ENCODE assay signal across 26 cellular contexts in the genomic region with DNA sequence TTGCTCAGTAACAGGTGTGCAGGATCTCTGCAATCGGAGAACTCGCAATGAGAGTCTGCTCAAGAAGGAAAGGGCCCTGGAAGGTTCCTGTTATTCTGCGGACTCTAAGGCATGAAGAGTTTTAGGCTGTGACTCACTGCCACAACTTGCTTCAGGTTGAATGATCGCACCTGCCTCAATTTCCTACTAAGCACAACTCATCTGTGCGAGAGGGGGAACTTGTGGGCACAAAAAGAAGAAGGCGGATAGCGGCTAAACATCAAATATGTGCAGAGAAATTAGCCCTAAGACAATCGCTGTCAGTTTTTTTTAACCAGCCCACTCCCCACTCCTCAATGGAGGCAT. TPM values are rescaled to one million over a fixed set of nuclear protein-coding genes. Genes with fewer than 3 reads are reported as not detected.
"Had no signal": no experiment of that assay in that cellular context is flagged by ENCODE, and none has a peak within 500 bp of the region (broad histone marks: within the 10 kb centered on the region; RNA-seq: fewer than 3 reads in every experiment).

No MANE protein-coding gene starts in this region.

- H3K27ac ChIP-seq: ovary, sigmoid colon, tibial artery had no signal

- H3K36me3 Mint-ChIP-seq: naive thymus-derived CD8-positive, alpha-beta T cell; stimulated activated effector memory CD8-positive, alpha-beta T cell treated with anti-CD3 and anti-CD28 coated beads, Interleukin-12 subunit alpha, Interleukin-12 subunit beta, amount 100 ng/mL, for 72 hours had no signal

- H3K27me3 ChIP-seq: ovary had no signal

- H3K36me3 ChIP-seq: ovary, sigmoid colon, tibial artery had no signal

- H3K4me1 ChIP-seq: sigmoid colon, tibial artery had no signal

- FAIRE-seq: bronchial epithelial cell, endometrium, urothelium cell line had no signal

- H3K9me3 Mint-ChIP-seq: activated CD4-positive, alpha-beta T cell treated with anti-CD3 and anti-CD28 coated beads, Interleukin-2, amount 10 ng/mL, durations not matched to agents 7 days and 5 days; activated T-cell treated with anti-CD3 and anti-CD28 coated beads, Interleukin-2, amount 50 U/mL, for 72 hours; stimulated activated effector memory CD8-positive, alpha-beta T cell treated with anti-CD3 and anti-CD28 coated beads, Interleukin-12 subunit alpha, Interleukin-12 subunit beta, amount 100 ng/mL, for 72 hours; T-cell had no signal

- H3K4me3 Mint-ChIP-seq: activated CD4-positive, alpha-beta T cell treated with anti-CD3 and anti-CD28 coated beads, Interleukin-2, amount 10 ng/mL, durations not matched to agents 7 days and 5 days; activated T-cell treated with anti-CD3 and anti-CD28 coated beads, Interleukin-2, amount 50 U/mL, for 72 hours; stimulated activated effector memory CD8-positive, alpha-beta T cell treated with anti-CD3 and anti-CD28 coated beads, Interleukin-12 subunit alpha, Interleukin-12 subunit beta, amount 100 ng/mL, for 72 hours; T-cell had no signal

- DNase-seq: activated CD4-positive, alpha-beta T cell treated with anti-CD3 and anti-CD28 coated beads, Interleukin-2, amount 10 ng/mL, durations not matched to agents 7 days and 5 days; activated CD8-positive, alpha-beta memory T cell treated with anti-CD3 and anti-CD28 coated beads, Interleukin-2, amount 50 U/mL, for 48 hours; activated effector memory CD4-positive, alpha-beta T cell treated with anti-CD3 and anti-CD28 coated beads, Interleukin-2, amount 50 U/mL, for 16 hours; activated naive CD4-positive, alpha-beta T cell treated with anti-CD3 and anti-CD28 coated beads, Interleukin-2, amount 50 U/mL, for 16 hours; activated T-cell treated with anti-CD3 and anti-CD28 coated beads, Interleukin-2, amount 50 U/mL, for 72 hours; aorta; cerebellar nuclear complex; cortex of kidney; erythroblast; foreskin melanocyte; head of caudate nucleus; kidney glomerular epithelial cell; left ventricle myocardium superior; mesenchymal stem cell; mucosa of descending colon; naive thymus-derived CD8-positive, alpha-beta T cell; ovary; sigmoid colon; stimulated activated CD4-positive, alpha-beta T cell treated with anti-CD3 and anti-CD28 coated beads, Interleukin-4, amount 100 ng/mL, for 24 hours; substantia nigra; T-cell; tibial artery had no signal

- H3K4me3 ChIP-seq: mucosa of descending colon, ovary, sigmoid colon, tibial artery had no signal

- H3K27ac Mint-ChIP-seq: activated CD4-positive, alpha-beta T cell treated with anti-CD3 and anti-CD28 coated beads, Interleukin-2, amount 10 ng/mL, durations not matched to agents 7 days and 5 days; activated T-cell treated with anti-CD3 and anti-CD28 coated beads, Interleukin-2, amount 50 U/mL, for 72 hours; stimulated activated effector memory CD8-positive, alpha-beta T cell treated with anti-CD3 and anti-CD28 coated beads, Interleukin-12 subunit alpha, Interleukin-12 subunit beta, amount 100 ng/mL, for 72 hours; T-cell had no signal

- ATAC-seq: activated T-cell treated with anti-CD3 and anti-CD28 coated beads, Interleukin-2, amount 50 U/mL, for 72 hours; left ventricle myocardium superior; mucosa of descending colon; stimulated activated effector memory CD8-positive, alpha-beta T cell treated with anti-CD3 and anti-CD28 coated beads, Interleukin-12 subunit alpha, Interleukin-12 subunit beta, amount 100 ng/mL, for 72 hours; T-cell had no signal

RNA-seq across cellular contexts. Expression of gene CREG2, which starts 14.0 kb away (rescaled TPM):
- total RNA-seq: activated T-cell treated with anti-CD3 and anti-CD28 coated beads, Interleukin-2, amount 50 U/mL, for 72 hours; left ventricle myocardium superior; naive thymus-derived CD8-positive, alpha-beta T cell had no signal
- polyA plus RNA-seq: aorta; naive thymus-derived CD8-positive, alpha-beta T cell had no signal
